9 cellular contexts compared by ENCODE assay signal in genomic region chr21:36542312-36543101, GRCh38.
DNase-seq lines count a peak whose midpoint lies in the region; ATAC-seq, FAIRE-seq and TF ChIP-seq lines count a peak whose summit lies in the region.
"Had no signal": no experiment of that assay in that cellular context is flagged by ENCODE, and none has a peak within 500 bp of the region (broad histone marks: within the 10 kb centered on the region; RNA-seq: fewer than 3 reads in every experiment).

No MANE protein-coding gene starts in this region.

- H3K36me3 Mint-ChIP-seq in activated T-cell treated with anti-CD3 and anti-CD28 coated beads, Interleukin-2, amount 50 U/mL, for 4 hours (ENCODE audit: insufficient read depth): no peaks in the 10 kb centered on the region

- peaks cover 19% of the 10 kb centered on the region for H3K27me3 Mint-ChIP-seq in activated T-cell treated with anti-CD3 and anti-CD28 coated beads, Interleukin-2, amount 50 U/mL, for 4 hours (ENCODE audit: low read depth)

- no peaks in the 10 kb centered on the region for H3K9me3 Mint-ChIP-seq in activated T-cell treated with anti-CD3 and anti-CD28 coated beads, Interleukin-2, amount 50 U/mL, for 4 hours

- no peaks in the 10 kb centered on the region for H3K36me3 ChIP-seq in bronchial epithelial cell (ENCODE audit: control insufficient read depth, insufficient read depth, low read length)
- H3K36me3 ChIP-seq in uterus: no peaks in the 10 kb centered on the region

- ATAC-seq in GM19023 (IDR thresholded peaks at IDR 0.05; ENCODE audit: unreplicated experiment) (peak; percentile 71), HG02981 (IDR thresholded peaks at IDR 0.05; ENCODE audit: unreplicated experiment) (peak; percentile 66), right cardiac atrium (no peak)
- no peak for ATAC-seq in activated T-cell treated with anti-CD3 and anti-CD28 coated beads, Interleukin-2, amount 50 U/mL, for 4 hours

- no peak for FAIRE-seq in bronchial epithelial cell (lab: Jason Lieb, UNC)

- H3K9me3 ChIP-seq in right cardiac atrium (ENCODE audit: control insufficient read depth, low read length) (no peaks in the 10 kb centered on the region), uterus (no peaks in the 10 kb centered on the region)
- H3K9me3 ChIP-seq: Caco-2 had no signal

- H3K27ac ChIP-seq in right cardiac atrium (ENCODE audit: low read length) (no peak overlapping the region), uterus (no peak overlapping the region)

- no peaks in the 10 kb centered on the region for H3K4me1 Mint-ChIP-seq in activated T-cell treated with anti-CD3 and anti-CD28 coated beads, Interleukin-2, amount 50 U/mL, for 4 hours (ENCODE audit: low read depth)

- intact Hi-C loops in right cardiac atrium (cut with DNase I) (loop anchor here in 1 of 4 donors (10.0 kb wide), 1 partner anchor 52 kb away; no protein-coding TSS in a partner anchor), uterus (cut with DNase I; ENCODE audit: low total_unique reads) (no loop called here)

- TF ChIP-seq CTCF in bronchial epithelial cell (IDR thresholded peaks at IDR 0.05; ENCODE audit: insufficient read depth, low read length, severe bottlenecking) (peak; percentile 2), uterus (IDR thresholded peaks at IDR 0.05) (no peak)

- DNase-seq in ELF-1 (ENCODE audit: low read depth, low spot score) (peak; percentile 73), bronchial epithelial cell (ENCODE audit: low read depth) (peak; percentile 3), right cardiac atrium (no peak), uterus (no peak), SKM-1 (lab: John Stamatoyannopoulos, UW; ENCODE audit: unreplicated experiment) (no peak)
- no peak for DNase-seq in activated T-cell treated with anti-CD3 and anti-CD28 coated beads, Interleukin-2, amount 50 U/mL, for 4 hours

- no peak overlapping the region for H3K4me3 Mint-ChIP-seq in activated T-cell treated with anti-CD3 and anti-CD28 coated beads, Interleukin-2, amount 50 U/mL, for 4 hours

- H3K4me3 ChIP-seq in bronchial epithelial cell (ENCODE audit: low read depth, low read length) (no peak overlapping the region), right cardiac atrium (ENCODE audit: low read length) (no peak overlapping the region), uterus (no peak overlapping the region)

- 15% methylated on average over 34 of the region's 34 CpGs for WGBS in right cardiac atrium

- H3K4me1 ChIP-seq in right cardiac atrium (ENCODE audit: control insufficient read depth, insufficient read depth, low read length): no peaks in the 10 kb centered on the region
- H3K4me1 ChIP-seq in uterus: no peaks in the 10 kb centered on the region
- H3K4me1 ChIP-seq: Caco-2 had no signal

- TF ChIP-seq POLR2A in uterus (IDR thresholded peaks at IDR 0.05): no peak

- peaks cover 18% of the 10 kb centered on the region for H3K27me3 ChIP-seq in bronchial epithelial cell (ENCODE audit: control insufficient read depth, insufficient read depth, low read length)
- peaks cover 3% of the 10 kb centered on the region for H3K27me3 ChIP-seq in right cardiac atrium (ENCODE audit: control insufficient read depth, insufficient read depth)
- peaks cover 0 to 3% of the 10 kb centered on the region in 2 donors for H3K27me3 ChIP-seq in uterus

Comparison
In these comparisons a context has a peak if more than half of its experiments do, and no peak if none do; other contexts are left out.
1. DNase-seq: peak in ELF-1 (single experiment) and bronchial epithelial cell (single experiment); none in right cardiac atrium (0 of 3), activated T-cell treated with anti-CD3 and anti-CD28 coated beads, Interleukin-2, amount 50 U/mL, for 4 hours (single experiment), uterus (0 of 2) and SKM-1 (single experiment).
2. ATAC-seq: peak in GM19023 (single experiment) and HG02981 (single experiment); none in right cardiac atrium (0 of 2) and activated T-cell treated with anti-CD3 and anti-CD28 coated beads, Interleukin-2, amount 50 U/mL, for 4 hours (0 of 2).